8 cellular contexts compared by ENCODE assay signal in genomic region chr11:73308963-73309960, GRCh38. TPM values are rescaled to one million over a fixed set of nuclear protein-coding genes. Genes with fewer than 3 reads are reported as not detected.
DNase-seq lines count a peak whose midpoint lies in the region; ATAC-seq, FAIRE-seq and TF ChIP-seq lines count a peak whose summit lies in the region.

No MANE protein-coding gene starts in this region.

- H3K23ac ChIP-seq in IMR-90 (ENCODE audit: low read depth, low read length) = peak overlapping the region; percentile 94

- POLR2A ChIA-PET in IMR-90 (lab: Charles Lee; ENCODE audit: unreplicated experiment) (interaction anchor here (0.6 to 1.1 kb wide), 3 partner anchors 9 to 353 kb away, joined by 3 to 11 read pairs (median 4); no protein-coding TSS in a partner anchor), K562 (lab: Yijun Ruan, JAX) (interaction anchor here (0.6 kb wide), 1 partner anchor 1373 kb away, joined by 3 read pairs; no protein-coding TSS in a partner anchor)

- H3K14ac ChIP-seq in IMR-90 (replicated peaks; ENCODE audit: low read depth, low read length) = peak overlapping the region; percentile 96

- H2BK15ac ChIP-seq in IMR-90 (ENCODE audit: low read depth, low read length) = peak overlapping the region; percentile 26; the same call in 1 of the 3 replicates

- H3K9ac ChIP-seq in IMR-90 (ENCODE audit: low read depth, low read length) = peak overlapping the region; percentile 87
- H3K9ac ChIP-seq in K562 (ENCODE audit: insufficient read depth in 1 of 2, low read depth in 2 of 2, low read length in 2 of 2) = 0 out of 4 replicates have a peak overlapping the region, but pooled peaks of 1 of the 2 experiments have one; percentile 2

- H2BK5ac ChIP-seq in IMR-90 (ENCODE audit: low read depth, low read length, poor library complexity, severe bottlenecking) = peak overlapping the region; percentile 97

- peak overlapping the region; percentile 57 to 88; a peak in 3 of 4 replicates for H4K8ac ChIP-seq in IMR-90 (ENCODE audit: low read depth in 2 of 2, low read length in 2 of 2)

- H3K79me2 ChIP-seq in K562 (ENCODE audit: control insufficient read depth, insufficient read depth, low read length) = no peaks in the 10 kb centered on the region

- peak overlapping the region; percentile 97 for H3K4ac ChIP-seq in IMR-90 (ENCODE audit: low read depth, low read length)

- intact Hi-C loops in IMR-90 (cut with micrococcal nuclease) = loop anchor here (1.0 to 10.0 kb wide), 3 partner anchors 14 to 286 kb away; partner anchors contain the start of genes FAM168A and RELT
- intact Hi-C loops in K562 (cut with micrococcal nuclease) = loop anchor here (5.0 kb wide), 1 partner anchor 68 kb away; the partner anchor contains the start of gene RELT
- intact Hi-C loops in gastrocnemius medialis (cut with DNase I; ENCODE audit: low total_unique reads) = loop anchor here (2.0 kb wide), 1 partner anchor 290 kb away; the partner anchor contains the start of gene FAM168A

- peak overlapping the region; percentile 63 for H3K18ac ChIP-seq in IMR-90 (ENCODE audit: low read depth, low read length)

- TF ChIP-seq RAD21 in IMR-90 (IDR thresholded peaks at IDR 0.05; ENCODE audit: low read length) (peak; percentile 5; the same call in 1 of the 2 replicates), K562 (CRISPR knock-in tag; conservative IDR thresholded peaks at IDR 0.05 in 1 of 2, IDR thresholded peaks at IDR 0.05 in 1 of 2) (no peak)

- H4K20me1 ChIP-seq in IMR-90 (ENCODE audit: insufficient read depth, low read length) (peaks cover 53% of the 10 kb centered on the region), K562 (replicated peaks; ENCODE audit: control insufficient read depth, insufficient read depth, low read length) (peaks cover 6% of the 10 kb centered on the region; the same call in 1 of the 2 replicates)

- H3K9me3 Mint-ChIP-seq in activated naive CD8-positive, alpha-beta T cell treated with anti-CD3 and anti-CD28 coated beads for 36 hours = no peaks in the 10 kb centered on the region

- TF ChIP-seq POLR2A in IMR-90 (IDR thresholded peaks at IDR 0.05; ENCODE audit: low read depth, low read length) = peak; percentile 74
- TF ChIP-seq POLR2A in K562 (conservative IDR thresholded peaks at IDR 0.05) = no peak
- TF ChIP-seq POLR2A in gastrocnemius medialis (IDR thresholded peaks at IDR 0.05) = peak; percentile 37 to 55

- H2BK20ac ChIP-seq in IMR-90 (ENCODE audit: low read depth, low read length) = peak overlapping the region; percentile 28; the same call in 1 of the 2 replicates

- H2BK120ac ChIP-seq in IMR-90 (ENCODE audit: low read depth, low read length) = peak overlapping the region; percentile 95

- H4K5ac ChIP-seq in IMR-90 (ENCODE audit: low read depth, low read length) = peak overlapping the region; percentile 67

- WGBS in IMR-90 (ENCODE audit: extremely low coverage in 2 of 2, insufficient read length in 1 of 2), 2 experiments = 0% methylated on average over 31 of the region's 80 CpGs; no CpG with 5 or more reads in 1 of the 2 experiments
- WGBS in K562 (ENCODE audit: insufficient coverage, low coverage, missing lambda C conversion rate) = 36% methylated on average over 51 of the region's 80 CpGs

- H3K4me2 ChIP-seq in IMR-90 (ENCODE audit: low read depth, low read length) (peak overlapping the region; percentile 95), K562 (ENCODE audit: insufficient read depth, low read length) (no peak overlapping the region)

- H3K4me1 ChIP-seq in IMR-90 (ENCODE audit: control insufficient read depth, insufficient read depth, low read length) (peaks cover 34% of the 10 kb centered on the region), K562 (replicated peaks in 1 of 2; ENCODE audit: control insufficient read depth in 2 of 2, insufficient read depth in 2 of 2, low read length in 2 of 2) (peaks cover 0 to 22% of the 10 kb centered on the region in 2 experiments; a peak in 4 of 5 replicates), gastrocnemius medialis (peaks cover 4 to 18% of the 10 kb centered on the region in 2 donors)

- peaks cover 10% of the 10 kb centered on the region for H3K4me1 Mint-ChIP-seq in activated naive CD8-positive, alpha-beta T cell treated with anti-CD3 and anti-CD28 coated beads for 36 hours

- ATAC-seq in IMR-90 (ENCODE audit: low read depth) (peak; percentile 72), K562 (no peak), gastrocnemius medialis (peak; percentile 18 to 28), HG02973 (IDR thresholded peaks at IDR 0.05; ENCODE audit: unreplicated experiment) (no peak)

- H3K9me3 ChIP-seq in IMR-90 (ENCODE audit: control insufficient read depth, insufficient read depth, low read length) (no peaks in the 10 kb centered on the region), K562 (replicated peaks; ENCODE audit: control insufficient read depth, insufficient read depth, low read depth, low read length) (no peaks in the 10 kb centered on the region), gastrocnemius medialis (no peaks in the 10 kb centered on the region)

- no peak for FAIRE-seq in K562 (lab: Jason Lieb, UNC)

- in situ Hi-C loops in IMR-90 (cut with MboI; ENCODE audit: low sequenced_read_pairs) (no loop called here), K562 (cut with MboI) (loop anchor here (5.0 kb wide), 1 partner anchor 83 kb away; no protein-coding TSS in a partner anchor), gastrocnemius medialis (cut with MboI; ENCODE audit: low sequenced_read_pairs in 4 of 4) (no loop called here)

- H2AK5ac ChIP-seq in IMR-90 (ENCODE audit: low read depth, low read length) = peak overlapping the region; percentile 89

- CTCF ChIA-PET in IMR-90 (lab: Yijun Ruan, JAX) = interaction anchor here (0.6 to 2.2 kb wide), 5 partner anchors 14 to 838 kb away, joined by 3 to 15 read pairs (median 5); no protein-coding TSS in a partner anchor
- CTCF ChIA-PET in K562 (lab: Yijun Ruan, JAX; ENCODE audit: low intra/inter-chr PET ratio) = interaction anchor here (3.3 kb wide), 1 partner anchor 25 kb away, joined by 76 read pairs; no protein-coding TSS in a partner anchor

- H3K36me3 Mint-ChIP-seq in activated naive CD8-positive, alpha-beta T cell treated with anti-CD3 and anti-CD28 coated beads for 36 hours = no peaks in the 10 kb centered on the region

- dilution Hi-C loops in IMR-90 (cut with HindIII; ENCODE audit: low sequenced_read_pairs, unreplicated experiment) = no loop called here

- DNase-seq in COLO668 (lab: John Stamatoyannopoulos, UW; ENCODE audit: unreplicated experiment) = peak; percentile 10
- DNase-seq in IMR-90 = peak; percentile 96
- DNase-seq in K562 (ENCODE audit: extremely low read depth in 1 of 4, low spot score in 3 of 4) = peak; percentile 28 to 47 (median 36)
- peak; percentile 60 to 76 for DNase-seq in gastrocnemius medialis
- no peak for DNase-seq in activated effector memory CD4-positive, alpha-beta T cell treated with anti-CD3 and anti-CD28 coated beads, Interleukin-2, amount 50 U/mL, for 16 hours
- DNase-seq in activated naive CD8-positive, alpha-beta T cell treated with anti-CD3 and anti-CD28 coated beads for 36 hours = no peak

- no peak overlapping the region for H3K27ac Mint-ChIP-seq in activated naive CD8-positive, alpha-beta T cell treated with anti-CD3 and anti-CD28 coated beads for 36 hours

- H3K27me3 Mint-ChIP-seq in activated naive CD8-positive, alpha-beta T cell treated with anti-CD3 and anti-CD28 coated beads for 36 hours = peaks cover 37% of the 10 kb centered on the region

- H3K4me3 ChIP-seq in IMR-90 (ENCODE audit: insufficient read depth, low read depth, low read length) = peak overlapping the region; percentile 63
- H3K4me3 ChIP-seq in K562 = peak overlapping the region; percentile 49; the same call in 1 of the 2 replicates
- H3K4me3 ChIP-seq in iPS-11a (ENCODE audit: low read depth, low read length) = peak overlapping the region; percentile 40
- peak overlapping the region; percentile 65 to 90 (median 79) for H3K4me3 ChIP-seq in gastrocnemius medialis

- TF ChIP-seq CTCF in IMR-90 (conservative IDR thresholded peaks at IDR 0.05; ENCODE audit: low read depth, low read length) (no peak), K562 (IDR thresholded peaks at IDR 0.05 in 2 of 3, conservative IDR thresholded peaks at IDR 0.05 in 1 of 3; ENCODE audit: insufficient read depth in 2 of 3, low read depth in 1 of 3, low read length in 3 of 3) (no peak), gastrocnemius medialis (IDR thresholded peaks at IDR 0.05 in 4 of 5, conservative IDR thresholded peaks at IDR 0.05 in 1 of 5) (no peak)

- H3K27ac ChIP-seq in IMR-90 (ENCODE audit: insufficient read depth, low read length) (peak overlapping the region; percentile 96), K562 (ENCODE audit: extremely low read depth, low read depth, low read length) (no peak overlapping the region), gastrocnemius medialis (peak overlapping the region; percentile 73 to 83 (median 82))

- no peak overlapping the region for H3K4me3 Mint-ChIP-seq in activated naive CD8-positive, alpha-beta T cell treated with anti-CD3 and anti-CD28 coated beads for 36 hours

- peak overlapping the region; percentile 97 for H4K91ac ChIP-seq in IMR-90 (ENCODE audit: insufficient read depth, low read depth, low read length)

- no peak for TF ChIP-seq EP300 in K562 (IDR thresholded peaks at IDR 0.05; ENCODE audit: low read length)

- H2AFZ ChIP-seq in IMR-90 (replicated peaks; ENCODE audit: low read length, poor library complexity) = peak overlapping the region; percentile 85
- peak overlapping the region; percentile 87 for H2AFZ ChIP-seq in K562 (ENCODE audit: low read depth, low read length)

- H3K27me3 ChIP-seq in IMR-90 (ENCODE audit: control insufficient read depth, insufficient read depth, low read length) (no peaks in the 10 kb centered on the region), K562 (ENCODE audit: control insufficient read depth in 2 of 2, insufficient read depth in 2 of 2, low read length in 2 of 2) (peaks cover 6 to 39% of the 10 kb centered on the region in 2 experiments; a peak in 3 of 5 replicates), gastrocnemius medialis (peaks cover 0 to 2% (median 0%) of the 10 kb centered on the region in 3 donors)

- H3K56ac ChIP-seq in IMR-90 (ENCODE audit: extremely low read depth, insufficient read depth, low read length) = peak overlapping the region; percentile 97

- H2AK9ac ChIP-seq in IMR-90 (replicated peaks; ENCODE audit: low read depth, low read length, poor library complexity) = peak overlapping the region; percentile 100

- H3K79me1 ChIP-seq in IMR-90 (ENCODE audit: low read depth in 1 of 2, low read length in 2 of 2) = peaks cover 4 to 38% of the 10 kb centered on the region in 2 experiments; a peak in 2 of 4 replicates

- H3K9me1 ChIP-seq in IMR-90 (ENCODE audit: insufficient read depth, low read length) (0 out of 2 replicates have a peak, but pooled peaks cover 4% of the 10 kb centered on the region), K562 (ENCODE audit: control insufficient read depth, insufficient read depth, low read length) (no peaks in the 10 kb centered on the region)

- peaks cover 18% of the 10 kb centered on the region; the same call in 1 of the 2 replicates for H3K36me3 ChIP-seq in IMR-90 (ENCODE audit: control insufficient read depth, insufficient read depth, low read length)
- no peaks in the 10 kb centered on the region for H3K36me3 ChIP-seq in K562 (ENCODE audit: control insufficient read depth, insufficient read depth, low read length)
- no peaks in the 10 kb centered on the region for H3K36me3 ChIP-seq in gastrocnemius medialis

- BruUV-seq in IMR-90 (replicated peaks; lab: Mats Ljungman, UMichigan) = no TSS peak
- BruUV-seq in K562 (replicated peaks; lab: Mats Ljungman, UMichigan) = no TSS peak

RNA-seq across cellular contexts. Expression of gene ARHGEF17, which starts 1.2 kb away (rescaled TPM):
- total RNA-seq in IMR-90 (2012; rRNA removed) (19.4 and 21.7 TPM in 2 replicates), K562 (2014; rRNA removed) (0.09 and 0.20 TPM in 2 replicates), K562 (2014; rRNA removed; fragmentation: Illumina TruSeq; extraction: Trizol) (0.03 and 0.07 TPM in 2 replicates), K562 (2015; rRNA removed; fragmentation: Illumina TruSeq; extraction: Trizol) (0.04 and 0.23 TPM in 2 replicates), K562 (2021) (0.29 and 0.53 TPM in 2 replicates), gastrocnemius medialis (10 to 100 TPM in 3 of 4 donors, 1 to 10 TPM in 1; 8.9 to 16.9 (median 13.9) TPM)
- polyA plus RNA-seq in IMR-90 (2012; rRNA removed) (97.7 and 128 TPM in 2 replicates), K562 (2011; rRNA removed) (0.68 and 1.2 TPM in 2 replicates), K562 (2014; fragmentation: Illumina TruSeq; extraction: Trizol) (0.10 and 0.17 TPM in 2 replicates), K562 (2014; fragmentation: Nextera tagmentation; extraction: Ambion mirVana) (not detected), K562 (2014; rRNA removed) (0.09 and 0.17 TPM in 2 replicates)
- 30.1 and 51.0 TPM in 2 replicates for polyA plus RNA-seq in IMR-90 (2012; cell fraction: cytosol; rRNA removed)
- 388 and 880 TPM in 2 replicates for polyA plus RNA-seq in IMR-90 (2012; cell fraction: nucleus; rRNA removed; ENCODE audit: low replicate concordance)
- 0.55 and 6.0 TPM in 2 replicates for total RNA-seq in K562 (2011; cell fraction: chromatin; rRNA removed; ENCODE audit: low replicate concordance)
- 2.4 and 4.8 TPM in 2 replicates for total RNA-seq in K562 (2011; cell fraction: nucleolus; rRNA removed)
- total RNA-seq in K562 (2011; cell fraction: nucleoplasm; rRNA removed) = 1.3 and 1.6 TPM in 2 replicates
- polyA plus RNA-seq in K562 (2011; cell fraction: cytosol; rRNA removed) = 0.96 and 2.9 TPM in 2 replicates
- polyA plus RNA-seq in K562 (2011; cell fraction: nucleus; rRNA removed) = 5.2 and 8.3 TPM in 2 replicates
- polyA plus RNA-seq in K562 (2012) = 0.25 and 0.31 TPM in 2 replicates
- polyA minus RNA-seq in K562 (2011; rRNA and poly(A)+ RNA removed) = 1.3 and 1.4 TPM in 2 replicates
- 0.57 and 1.4 TPM in 2 replicates for polyA minus RNA-seq in K562 (2011; cell fraction: cytosol; rRNA and poly(A)+ RNA removed)
- polyA minus RNA-seq in K562 (2011; cell fraction: nucleus; rRNA and poly(A)+ RNA removed) = 3.7 and 4.0 TPM in 2 replicates
- total RNA-seq in activated naive CD8-positive, alpha-beta T cell treated with anti-CD3 and anti-CD28 coated beads for 36 hours = under 1 TPM in 1 of 2 experiments, not detected in 1; 0.08 TPM

RNA-seq across cellular contexts. Expression of gene P2RY6, which starts 37.1 kb away (rescaled TPM):
- total RNA-seq in IMR-90 (2012; rRNA removed) (under 0.01 TPM in 1 of 2 replicates, not detected in the other), K562 (2014; rRNA removed) (not detected in 2 replicates), K562 (2014; rRNA removed; fragmentation: Illumina TruSeq; extraction: Trizol) (not detected in 2 replicates), K562 (2015; rRNA removed; fragmentation: Illumina TruSeq; extraction: Trizol) (not detected in 2 replicates), K562 (2021) (not detected in 2 replicates), gastrocnemius medialis (1 to 10 TPM in 2 of 4 donors, under 1 TPM in 1, not detected in 1; 0.78 to 2.8 (median 1.1) TPM)
- polyA plus RNA-seq in IMR-90 (2012; rRNA removed) (0.37 and 0.44 TPM in 2 replicates), K562 (2011; rRNA removed) (not detected in 2 replicates), K562 (2014; fragmentation: Illumina TruSeq; extraction: Trizol) (not detected in 2 replicates), K562 (2014; fragmentation: Nextera tagmentation; extraction: Ambion mirVana) (not detected), K562 (2014; rRNA removed) (not detected in 2 replicates)
- 0.67 TPM in 1 of 2 replicates, not detected in the other for polyA plus RNA-seq in IMR-90 (2012; cell fraction: cytosol; rRNA removed)
- polyA plus RNA-seq in IMR-90 (2012; cell fraction: nucleus; rRNA removed; ENCODE audit: low replicate concordance) = 0.45 and 1.5 TPM in 2 replicates
- not detected in 2 replicates for total RNA-seq in K562 (2011; cell fraction: chromatin; rRNA removed; ENCODE audit: low replicate concordance)
- total RNA-seq in K562 (2011; cell fraction: nucleolus; rRNA removed) = not detected in 2 replicates
- total RNA-seq in K562 (2011; cell fraction: nucleoplasm; rRNA removed) = not detected in 2 replicates
- polyA plus RNA-seq in K562 (2011; cell fraction: cytosol; rRNA removed) = not detected in 2 replicates
- not detected in 2 replicates for polyA plus RNA-seq in K562 (2011; cell fraction: nucleus; rRNA removed)
- not detected in 2 replicates for polyA plus RNA-seq in K562 (2012)
- not detected in 2 replicates for polyA minus RNA-seq in K562 (2011; rRNA and poly(A)+ RNA removed)
- polyA minus RNA-seq in K562 (2011; cell fraction: cytosol; rRNA and poly(A)+ RNA removed) = not detected in 2 replicates
- polyA minus RNA-seq in K562 (2011; cell fraction: nucleus; rRNA and poly(A)+ RNA removed) = not detected in 2 replicates
- total RNA-seq in activated naive CD8-positive, alpha-beta T cell treated with anti-CD3 and anti-CD28 coated beads for 36 hours = not detected

Comparison
In these comparisons a context has a peak if more than half of its experiments do, and no peak if none do; other contexts are left out.
1. DNase-seq: peak in COLO668 (single experiment), IMR-90 (single experiment), K562 (4 of 4) and gastrocnemius medialis (2 of 2); none in activated effector memory CD4-positive, alpha-beta T cell treated with anti-CD3 and anti-CD28 coated beads, Interleukin-2, amount 50 U/mL, for 16 hours (single experiment) and activated naive CD8-positive, alpha-beta T cell treated with anti-CD3 and anti-CD28 coated beads for 36 hours (single experiment).
2. ATAC-seq: peak in IMR-90 (single experiment) and gastrocnemius medialis (2 of 2); none in K562 (single experiment) and HG02973 (single experiment).
3. Peak in every context shown above with its lines, with median percentiles within 50 percentile points of each other: H3K4me3 ChIP-seq.